In the genomic region with DNA sequence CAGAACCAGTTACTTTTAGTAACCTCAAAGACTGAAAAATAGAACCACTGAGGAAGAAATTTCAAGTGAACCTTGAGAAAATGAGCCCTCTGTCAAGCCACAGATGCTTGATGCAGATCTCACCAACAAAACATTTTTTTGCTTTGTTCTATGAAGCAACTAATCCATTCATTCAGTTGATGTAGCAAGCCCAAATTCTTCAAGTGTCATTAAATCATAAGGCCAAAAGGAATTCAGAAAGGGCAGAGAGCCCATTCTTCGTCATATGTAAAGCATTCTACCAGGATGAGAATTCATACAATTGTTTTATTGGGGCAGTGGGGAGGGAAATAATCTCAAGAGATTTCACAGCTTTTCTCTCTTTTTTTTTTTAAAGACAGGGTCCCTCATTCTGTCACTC, we compare ENCODE assay signal across 1 cellular context.
TF ChIP-seq lines count a peak whose summit lies in the region.

No MANE protein-coding gene starts in this region.

TF ChIP-seq in SK-N-SH, 30 proteins besides CTCF, POLR2A, EP300 and RAD21 (continued from another document):
- no peak for TF ChIP-seq EZH2phosphoT487 (IDR thresholded peaks at IDR 0.05; ENCODE audit: borderline replicate concordance, low read depth)
- TF ChIP-seq POLR2AphosphoS5 (IDR thresholded peaks at IDR 0.05; ENCODE audit: low read depth, low read length) = peak; percentile 20; the same call in 1 of the 2 replicates
- TF ChIP-seq YY1 (IDR thresholded peaks at IDR 0.05; ENCODE audit: low read depth) = no peak
- TF ChIP-seq FOSL2 (IDR thresholded peaks at IDR 0.05; ENCODE audit: borderline replicate concordance, low read depth) = peak; percentile 39; the same call in 1 of the 2 replicates
- TF ChIP-seq, protein P1, sequence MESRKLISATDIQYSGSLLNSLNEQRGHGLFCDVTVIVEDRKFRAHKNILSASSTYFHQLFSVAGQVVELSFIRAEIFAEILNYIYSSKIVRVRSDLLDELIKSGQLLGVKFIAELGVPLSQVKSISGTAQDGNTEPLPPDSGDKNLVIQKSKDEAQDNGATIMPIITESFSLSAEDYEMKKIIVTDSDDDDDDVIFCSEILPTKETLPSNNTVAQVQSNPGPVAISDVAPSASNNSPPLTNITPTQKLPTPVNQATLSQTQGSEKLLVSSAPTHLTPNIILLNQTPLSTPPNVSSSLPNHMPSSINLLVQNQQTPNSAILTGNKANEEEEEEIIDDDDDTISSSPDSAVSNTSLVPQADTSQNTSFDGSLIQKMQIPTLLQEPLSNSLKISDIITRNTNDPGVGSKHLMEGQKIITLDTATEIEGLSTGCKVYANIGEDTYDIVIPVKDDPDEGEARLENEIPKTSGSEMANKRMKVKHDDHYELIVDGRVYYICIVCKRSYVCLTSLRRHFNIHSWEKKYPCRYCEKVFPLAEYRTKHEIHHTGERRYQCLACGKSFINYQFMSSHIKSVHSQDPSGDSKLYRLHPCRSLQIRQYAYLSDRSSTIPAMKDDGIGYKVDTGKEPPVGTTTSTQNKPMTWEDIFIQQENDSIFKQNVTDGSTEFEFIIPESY (IDR thresholded peaks at IDR 0.05; ENCODE audit: borderline replicate concordance, low read depth) = no peak
- no peak for TF ChIP-seq RCOR1 (IDR thresholded peaks at IDR 0.05; ENCODE audit: low read length)
- TF ChIP-seq JUND (IDR thresholded peaks at IDR 0.05) = no peak
- no peak for TF ChIP-seq NRF1 (IDR thresholded peaks at IDR 0.05; ENCODE audit: low read depth, low read length)
- TF ChIP-seq, protein P2, sequence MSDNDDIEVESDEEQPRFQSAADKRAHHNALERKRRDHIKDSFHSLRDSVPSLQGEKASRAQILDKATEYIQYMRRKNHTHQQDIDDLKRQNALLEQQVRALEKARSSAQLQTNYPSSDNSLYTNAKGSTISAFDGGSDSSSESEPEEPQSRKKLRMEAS (IDR thresholded peaks at IDR 0.05; ENCODE audit: low read depth) = no peak
- no peak for TF ChIP-seq SMC3 (IDR thresholded peaks at IDR 0.05; ENCODE audit: low read depth, low read length)
- no peak for TF ChIP-seq GABPA (IDR thresholded peaks at IDR 0.05; ENCODE audit: low read depth)
- no peak for TF ChIP-seq MEF2A (IDR thresholded peaks at IDR 0.05; ENCODE audit: borderline replicate concordance, low read depth)
- TF ChIP-seq, protein P3, sequence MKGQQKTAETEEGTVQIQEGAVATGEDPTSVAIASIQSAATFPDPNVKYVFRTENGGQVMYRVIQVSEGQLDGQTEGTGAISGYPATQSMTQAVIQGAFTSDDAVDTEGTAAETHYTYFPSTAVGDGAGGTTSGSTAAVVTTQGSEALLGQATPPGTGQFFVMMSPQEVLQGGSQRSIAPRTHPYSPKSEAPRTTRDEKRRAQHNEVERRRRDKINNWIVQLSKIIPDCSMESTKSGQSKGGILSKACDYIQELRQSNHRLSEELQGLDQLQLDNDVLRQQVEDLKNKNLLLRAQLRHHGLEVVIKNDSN (IDR thresholded peaks at IDR 0.05; ENCODE audit: borderline replicate concordance, low read depth) = no peak
- TF ChIP-seq CHD2 (IDR thresholded peaks at IDR 0.05; ENCODE audit: low read length, partially characterized antibody) = no peak
TF ChIP-seq in SK-N-SH: peak in this region for 6.
